Comparison of ENCODE assay signal across 8 cellular contexts in genomic region chr20:38433304-38433972, GRCh38. TPM values are rescaled to one million over a fixed set of nuclear protein-coding genes. Genes with fewer than 3 reads are reported as not detected.
A peak's percentile ranks its signal among the peaks of the same experiment; 100 is the strongest.
DNase-seq lines count a peak whose midpoint lies in the region; ATAC-seq and TF ChIP-seq lines count a peak whose summit lies in the region.

No MANE protein-coding gene starts in this region.

- peaks cover 18% of the 10 kb centered on the region for H3K4me1 Mint-ChIP-seq in CD14-positive monocyte
- H3K4me1 Mint-ChIP-seq in naive thymus-derived CD4-positive, alpha-beta T cell, result peaks cover 23 to 49% (median 43%) of the 10 kb centered on the region in 7 donors

- H3K27ac Mint-ChIP-seq in CD14-positive monocyte, result peak overlapping the region in 5 of 7 donors; percentile 37 to 94 (median 85)
- H3K27ac Mint-ChIP-seq in naive thymus-derived CD4-positive, alpha-beta T cell, result peak overlapping the region; percentile 91 to 98 (median 95)

- peaks cover 49 to 56% of the 10 kb centered on the region in 2 donors for H3K36me3 Mint-ChIP-seq in CD14-positive monocyte
- peaks cover 4 to 50% (median 8%) of the 10 kb centered on the region in 5 donors for H3K36me3 Mint-ChIP-seq in naive thymus-derived CD4-positive, alpha-beta T cell

- H3K27ac ChIP-seq in KOPT-K1 (ENCODE audit: low read depth, low read length, poor library complexity, severe bottlenecking), result peak overlapping the region; percentile 87
- H3K27ac ChIP-seq in naive thymus-derived CD4-positive, alpha-beta T cell (ENCODE audit: low read depth, low read length), result peak overlapping the region; percentile 81

- POLR2A ChIA-PET in naive thymus-derived CD4-positive, alpha-beta T cell (lab: Charles Lee), result interaction anchor here (1.2 to 2.7 kb wide), 4 partner anchors 7 to 43 kb away, joined by 4 to 109 read pairs (median 18); partner anchors contain the start of gene RALGAPB

- H3K9me3 ChIP-seq in KOPT-K1 (ENCODE audit: insufficient read depth, low read length, poor library complexity, severe bottlenecking), result no peaks in the 10 kb centered on the region
- no peaks in the 10 kb centered on the region for H3K9me3 ChIP-seq in naive thymus-derived CD4-positive, alpha-beta T cell (ENCODE audit: control insufficient read depth in 2 of 3, low read length in 3 of 3)

- H3K9me3 Mint-ChIP-seq in CD14-positive monocyte, result peaks cover 0 to 5% (median 0%) of the 10 kb centered on the region in 7 donors
- H3K9me3 Mint-ChIP-seq in naive thymus-derived CD4-positive, alpha-beta T cell, result peaks cover 0 to 2% (median 0%) of the 10 kb centered on the region in 11 donors

- ATAC-seq in naive thymus-derived CD4-positive, alpha-beta T cell, result no peak

- DNase-seq in CD14-positive monocyte (ENCODE audit: low spot score) (no peak), cardiac fibroblast (ENCODE audit: low read depth in 2 of 2) (no peak), erythroblast (lab: John Stamatoyannopoulos, UW) (no peak), ACHN (no peak), amniotic stem cell (lab: John Stamatoyannopoulos, UW) (no peak)
- no peak for DNase-seq in naive thymus-derived CD4-positive, alpha-beta T cell
- no peak for DNase-seq in NK-92 treated with Interleukin-12 subunit alpha and Interleukin-12 subunit beta, amount 100 ng/mL, for 24 hours (lab: John Stamatoyannopoulos, UW)

- peak overlapping the region; percentile 76 to 92 for H3K4me3 ChIP-seq in cardiac fibroblast (replicated peaks in 1 of 2; ENCODE audit: low read depth in 2 of 2, low read length in 2 of 2)
- H3K4me3 ChIP-seq in naive thymus-derived CD4-positive, alpha-beta T cell (ENCODE audit: low read length), result peak overlapping the region; percentile 62

- in situ Hi-C loops in ACHN (cut with HindIII; ENCODE audit: low pct_ligation_motif_present, low pct_unique_long_range_greater_than_20kb, low sequenced_read_pairs), result no loop called here

- peaks cover 6 to 8% of the 10 kb centered on the region in 2 donors for H3K4me1 ChIP-seq in naive thymus-derived CD4-positive, alpha-beta T cell (ENCODE audit: control insufficient read depth in 2 of 2, insufficient read depth in 2 of 2, low read length in 2 of 2)

- no peaks in the 10 kb centered on the region for H3K27me3 ChIP-seq in naive thymus-derived CD4-positive, alpha-beta T cell (ENCODE audit: control insufficient read depth in 2 of 2, insufficient read depth in 2 of 2, low read length in 2 of 2)

- peaks cover 62% of the 10 kb centered on the region for H3K36me3 ChIP-seq in KOPT-K1 (ENCODE audit: insufficient read depth, low read length)
- peaks cover 11 to 56% (median 16%) of the 10 kb centered on the region in 3 experiments for H3K36me3 ChIP-seq in naive thymus-derived CD4-positive, alpha-beta T cell (ENCODE audit: control insufficient read depth in 2 of 3, insufficient read depth in 3 of 3, low read length in 3 of 3)

- CTCF ChIA-PET in naive thymus-derived CD4-positive, alpha-beta T cell (lab: Charles Lee), result interaction anchor here (1.9 to 2.9 kb wide), 2 partner anchors 13 to 39 kb away, joined by 9 to 74 read pairs; partner anchors contain the start of gene RALGAPB

- H3K27me3 Mint-ChIP-seq in CD14-positive monocyte (ENCODE audit: low read depth in 3 of 3), result peaks cover 3 to 10% (median 6%) of the 10 kb centered on the region in 3 donors
- no peaks in the 10 kb centered on the region for H3K27me3 Mint-ChIP-seq in naive thymus-derived CD4-positive, alpha-beta T cell

- no peak for TF ChIP-seq CTCF in CD14-positive monocyte (IDR thresholded peaks at IDR 0.05)
- TF ChIP-seq CTCF in cardiac fibroblast (IDR thresholded peaks at IDR 0.05; ENCODE audit: low read depth, low read length), result no peak

- H3K4me3 Mint-ChIP-seq in CD14-positive monocyte, result peak overlapping the region; percentile 94 to 96
- H3K4me3 Mint-ChIP-seq in naive thymus-derived CD4-positive, alpha-beta T cell, result peak overlapping the region; percentile 87 to 99 (median 94)

- no peak for TF ChIP-seq POLR2A in erythroblast (IDR thresholded peaks at IDR 0.05; ENCODE audit: low read length)

- intact Hi-C loops in CD14-positive monocyte (cut with micrococcal nuclease), result loop anchor here in 1 of 2 donors (10.0 kb wide), 1 partner anchor 399 kb away; the partner anchor contains the start of genes RPRD1B and TTI1
- intact Hi-C loops in naive thymus-derived CD4-positive, alpha-beta T cell (cut with micrococcal nuclease), result no loop called here

RNA-seq across cellular contexts. Expression of gene SNHG17, which starts 1.7 kb away (rescaled TPM):
- polyA plus RNA-seq in CD14-positive monocyte, result 10 to 100 TPM; 10.1 to 29.2 TPM
- 100 to 1,000 TPM in 1 of 5 experiments, 10 to 100 TPM in 4; 43.9 to 102 (median 52.4) TPM for total RNA-seq in naive thymus-derived CD4-positive, alpha-beta T cell
- 100 to 1,000 TPM in 1 of 2 donors, 10 to 100 TPM in 1; 40.2 to 141 TPM for polyA plus RNA-seq in naive thymus-derived CD4-positive, alpha-beta T cell

RNA-seq across cellular contexts. Expression of gene RALGAPB, which starts 39.2 kb away (rescaled TPM):
- polyA plus RNA-seq in CD14-positive monocyte, result 1 to 10 TPM; 4.7 to 6.1 TPM
- total RNA-seq in naive thymus-derived CD4-positive, alpha-beta T cell, result 10 to 100 TPM; 36.8 to 50.4 (median 41.8) TPM
- polyA plus RNA-seq in naive thymus-derived CD4-positive, alpha-beta T cell, result 10 to 100 TPM; 10.8 to 14.7 TPM
